In the genomic region with DNA sequence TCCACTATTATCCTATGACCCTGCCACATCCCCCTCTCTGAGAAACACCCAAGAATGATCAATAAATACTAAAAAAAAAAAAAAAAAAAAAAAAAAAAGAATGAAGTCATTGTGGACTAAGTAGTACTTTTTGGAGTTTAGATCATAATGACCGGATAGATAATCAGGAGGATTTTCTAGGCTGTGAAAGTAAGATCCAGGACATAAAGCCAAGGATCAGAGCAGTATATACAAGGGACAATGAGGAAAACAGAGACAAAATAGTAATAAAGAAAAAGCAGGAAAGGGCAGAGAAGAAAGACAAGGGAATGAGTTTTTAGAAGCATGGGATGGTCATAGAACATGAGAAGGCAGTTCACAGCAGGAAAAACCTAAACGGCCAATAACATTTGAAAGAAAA, we compare ENCODE assay signal across 20 cellular contexts.
A peak's percentile ranks its signal among the peaks of the same experiment; 100 is the strongest.
DNase-seq lines count a peak whose midpoint lies in the region; ATAC-seq and TF ChIP-seq lines count a peak whose summit lies in the region.
"Had no signal": no experiment of that assay in that cellular context is flagged by ENCODE, and none has a peak within 500 bp of the region (broad histone marks: within the 10 kb centered on the region; RNA-seq: fewer than 3 reads in every experiment).

No MANE protein-coding gene starts in this region.

- no peaks in the 10 kb centered on the region for H3K9me3 ChIP-seq in Caco-2

- H3K4me3 ChIP-seq in Caco-2 (ENCODE audit: low read depth, low read length): no peak overlapping the region
- H3K4me3 ChIP-seq: BLaER1, GM12878 had no signal

- H3K4me1 ChIP-seq in Caco-2: peaks cover 7% of the 10 kb centered on the region
- H3K4me1 ChIP-seq: BLaER1 had no signal

- H3K27me3 ChIP-seq in Caco-2 (replicated peaks; ENCODE audit: control insufficient read depth, insufficient read depth, low read length): no peaks in the 10 kb centered on the region
- H3K27me3 ChIP-seq: BLaER1 had no signal

- ATAC-seq in HG03521 (IDR thresholded peaks at IDR 0.05; ENCODE audit: unreplicated experiment): no peak
- ATAC-seq: GM12878, HCT116 had no signal

- CTCF ChIA-PET in activated CD4-positive, alpha-beta T cell treated with anti-CD3 and anti-CD28 coated beads, Interleukin-2, amount 10 ng/mL, durations not matched to agents 7 days and 5 days (lab: Charles Lee): no interaction called here
- CTCF ChIA-PET in Caco-2 (lab: Charles Lee): no interaction called here
- CTCF ChIA-PET in activated CD4-positive, alpha-beta memory T cell treated with anti-CD3 and anti-CD28 coated beads for 36 hours (lab: Charles Lee): no interaction called here

- no peaks in the 10 kb centered on the region for H3K4me1 Mint-ChIP-seq in activated CD4-positive, alpha-beta T cell treated with anti-CD3 and anti-CD28 coated beads, Interleukin-2, amount 10 ng/mL, durations not matched to agents 7 days and 5 days
- H3K4me1 Mint-ChIP-seq in Caco-2 (ENCODE audit: low read depth, unreplicated experiment): no peaks in the 10 kb centered on the region
- no peaks in the 10 kb centered on the region for H3K4me1 Mint-ChIP-seq in nephron progenitor cell
- no peaks in the 10 kb centered on the region for H3K4me1 Mint-ChIP-seq in activated CD4-positive, alpha-beta memory T cell treated with anti-CD3 and anti-CD28 coated beads for 36 hours (ENCODE audit: low read depth)
- H3K4me1 Mint-ChIP-seq: CD14-positive monocyte had no signal

- intact Hi-C loops in Caco-2 (cut with micrococcal nuclease; ENCODE audit: unreplicated experiment): loop anchor here (2.0 kb wide), 1 partner anchor 15 kb away; no protein-coding TSS in a partner anchor
- intact Hi-C loops in activated CD4-positive, alpha-beta memory T cell treated with anti-CD3 and anti-CD28 coated beads for 36 hours (cut with micrococcal nuclease): no loop called here

- no TSS peak for BruUV-seq in Caco-2 (replicated peaks; lab: Mats Ljungman, UMichigan)

- peaks cover 1% of the 10 kb centered on the region for H3K36me3 ChIP-seq in Caco-2 (ENCODE audit: control insufficient read depth, insufficient read depth, low read length)

- no peak for DNase-seq in activated CD4-positive, alpha-beta T cell treated with anti-CD3 and anti-CD28 coated beads, Interleukin-2, amount 10 ng/mL, durations not matched to agents 7 days and 5 days
- no peak for DNase-seq in activated CD4-positive, alpha-beta T cell treated with anti-CD3 and anti-CD28 coated beads for 48 hours
- DNase-seq in Caco-2: no peak
- no peak for DNase-seq in nephron progenitor cell
- DNase-seq in dedifferentiated amniotic fluid mesenchymal stem cell (ENCODE audit: extremely low spot score): no peak
- no peak for DNase-seq in activated CD4-positive, alpha-beta memory T cell treated with anti-CD3 and anti-CD28 coated beads for 36 hours
- DNase-seq: 8988T; CD4-positive, alpha-beta memory T cell; DMS 273 treated with DMSO at 0.1 percent for 48 hours; DMS53; DND-41; EL; GOT3; H7; HFFc6 had no signal

- TF ChIP-seq CTCF in Caco-2 (IDR thresholded peaks at IDR 0.05; ENCODE audit: insufficient read depth in 1 of 2, low read depth in 1 of 2, low read length in 1 of 2, severe bottlenecking in 1 of 2, unreplicated experiment in 1 of 2): no peak
- no peak for TF ChIP-seq CTCF in nephron progenitor cell (IDR thresholded peaks at IDR 0.05)

- no peaks in the 10 kb centered on the region for H3K27me3 Mint-ChIP-seq in activated CD4-positive, alpha-beta T cell treated with anti-CD3 and anti-CD28 coated beads, Interleukin-2, amount 10 ng/mL, durations not matched to agents 7 days and 5 days
- H3K27me3 Mint-ChIP-seq in Caco-2 (ENCODE audit: insufficient read depth, unreplicated experiment) (no peaks in the 10 kb centered on the region), nephron progenitor cell (ENCODE audit: low read depth, poor library complexity) (peaks cover 3% of the 10 kb centered on the region)
- no peaks in the 10 kb centered on the region for H3K27me3 Mint-ChIP-seq in activated CD4-positive, alpha-beta memory T cell treated with anti-CD3 and anti-CD28 coated beads for 36 hours
- H3K27me3 Mint-ChIP-seq: CD4-positive, alpha-beta memory T cell had no signal

- peak overlapping the region; percentile 1 for H3K27ac Mint-ChIP-seq in activated CD4-positive, alpha-beta T cell treated with anti-CD3 and anti-CD28 coated beads, Interleukin-2, amount 10 ng/mL, durations not matched to agents 7 days and 5 days
- H3K27ac Mint-ChIP-seq in Caco-2 (ENCODE audit: unreplicated experiment): peak overlapping the region; percentile 27
- peak overlapping the region; percentile 10 for H3K27ac Mint-ChIP-seq in nephron progenitor cell
- no peak overlapping the region for H3K27ac Mint-ChIP-seq in activated CD4-positive, alpha-beta memory T cell treated with anti-CD3 and anti-CD28 coated beads for 36 hours
- H3K27ac Mint-ChIP-seq: HFFc6 had no signal

- peaks cover 47% of the 10 kb centered on the region for H3K36me3 Mint-ChIP-seq in activated CD4-positive, alpha-beta T cell treated with anti-CD3 and anti-CD28 coated beads, Interleukin-2, amount 10 ng/mL, durations not matched to agents 7 days and 5 days (ENCODE audit: low read depth)
- H3K36me3 Mint-ChIP-seq in Caco-2 (ENCODE audit: insufficient read depth, unreplicated experiment): peaks cover 51% of the 10 kb centered on the region
- H3K36me3 Mint-ChIP-seq in nephron progenitor cell (ENCODE audit: low read depth): peaks cover 87% of the 10 kb centered on the region
- H3K36me3 Mint-ChIP-seq in activated CD4-positive, alpha-beta memory T cell treated with anti-CD3 and anti-CD28 coated beads for 36 hours: peaks cover 40% of the 10 kb centered on the region

- POLR2A ChIA-PET in activated CD4-positive, alpha-beta T cell treated with anti-CD3 and anti-CD28 coated beads, Interleukin-2, amount 10 ng/mL, durations not matched to agents 7 days and 5 days (lab: Charles Lee): no interaction called here
- POLR2A ChIA-PET in Caco-2 (lab: Charles Lee): no interaction called here
- POLR2A ChIA-PET in activated CD4-positive, alpha-beta memory T cell treated with anti-CD3 and anti-CD28 coated beads for 36 hours (lab: Charles Lee): no interaction called here

- H3K9me3 Mint-ChIP-seq in activated CD4-positive, alpha-beta T cell treated with anti-CD3 and anti-CD28 coated beads, Interleukin-2, amount 10 ng/mL, durations not matched to agents 7 days and 5 days: peaks cover 3% of the 10 kb centered on the region
- H3K9me3 Mint-ChIP-seq in Caco-2 (ENCODE audit: unreplicated experiment) (peaks cover 9% of the 10 kb centered on the region), nephron progenitor cell (peaks cover 27% of the 10 kb centered on the region)
- peaks cover 3% of the 10 kb centered on the region for H3K9me3 Mint-ChIP-seq in activated CD4-positive, alpha-beta memory T cell treated with anti-CD3 and anti-CD28 coated beads for 36 hours

- no peak overlapping the region for H3K4me3 Mint-ChIP-seq in activated CD4-positive, alpha-beta T cell treated with anti-CD3 and anti-CD28 coated beads, Interleukin-2, amount 10 ng/mL, durations not matched to agents 7 days and 5 days
- no peak overlapping the region for H3K4me3 Mint-ChIP-seq in Caco-2 (ENCODE audit: unreplicated experiment)
- no peak overlapping the region for H3K4me3 Mint-ChIP-seq in nephron progenitor cell
- no peak overlapping the region for H3K4me3 Mint-ChIP-seq in activated CD4-positive, alpha-beta memory T cell treated with anti-CD3 and anti-CD28 coated beads for 36 hours
- H3K4me3 Mint-ChIP-seq: CD14-positive monocyte; CD4-positive, alpha-beta memory T cell; HFFc6 had no signal
